Comparison of ENCODE assay signal across 2 cellular contexts in the genomic region with DNA sequence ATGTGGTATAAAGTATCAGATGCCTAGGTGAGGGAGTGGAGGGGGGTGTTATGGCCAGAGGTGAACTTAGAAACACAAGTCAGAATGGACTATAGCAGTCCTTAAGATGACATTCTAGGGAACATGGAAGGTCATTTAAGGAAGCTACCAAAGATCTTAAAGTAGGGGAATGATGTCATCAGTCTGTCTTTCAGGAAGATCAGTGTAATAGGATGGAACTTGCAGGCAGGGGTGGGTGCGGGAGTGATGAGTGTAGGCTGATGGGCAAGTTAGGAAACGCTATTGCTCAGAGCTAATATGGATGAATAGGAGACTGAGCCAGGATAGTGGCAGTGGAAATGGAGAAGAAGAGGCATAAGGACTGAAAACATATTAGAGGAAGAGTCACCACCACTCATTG.
TF ChIP-seq lines count a peak whose summit lies in the region.

No MANE protein-coding gene starts in this region.

TF ChIP-seq in HepG2, 621 proteins besides CTCF, POLR2A, EP300 and RAD21:
- TF ChIP-seq ATF7 (IDR thresholded peaks at IDR 0.05) = peak; percentile 88
- TF ChIP-seq ATF7 (CRISPR knock-in tag; IDR thresholded peaks at IDR 0.05) = no peak
- 0 out of 2 replicates have a peak, but pooled peaks have one; percentile 27 for TF ChIP-seq CREB1 (IDR thresholded peaks at IDR 0.05)
- no peak for TF ChIP-seq CREB1 (CRISPR knock-in tag; IDR thresholded peaks at IDR 0.05)
- TF ChIP-seq JDP2 (CRISPR knock-in tag; IDR thresholded peaks at IDR 0.05; ENCODE audit: borderline replicate concordance) = no peak

TF ChIP-seq in K562, 482 proteins besides CTCF, POLR2A, EP300 and RAD21 (continues in another document):
- TF ChIP-seq MCM2 (IDR thresholded peaks at IDR 0.05; ENCODE audit: low read depth) (no peak), NRF1 (conservative IDR thresholded peaks at IDR 0.05 in 1 of 2, IDR thresholded peaks at IDR 0.05 in 1 of 2) (no peak), ATF1 (CRISPR knock-in tag; IDR thresholded peaks at IDR 0.05) (no peak), ATF1 (tag; IDR thresholded peaks at IDR 0.05) (peak; percentile 35), FOXM1 (IDR thresholded peaks at IDR 0.05; ENCODE audit: low read depth) (no peak), FOXM1 (CRISPR knock-in tag; IDR thresholded peaks at IDR 0.05; ENCODE audit: low read depth) (no peak), ATF3 (IDR thresholded peaks at IDR 0.05) (peak; percentile 90), ATF3 (CRISPR knock-in tag; conservative IDR thresholded peaks at IDR 0.05) (no peak), SRF (CRISPR knock-in tag; IDR thresholded peaks at IDR 0.05) (no peak), HDAC8 (tag; IDR thresholded peaks at IDR 0.05) (no peak), CBX5 (IDR thresholded peaks at IDR 0.05; ENCODE audit: borderline replicate concordance, low read depth) (no peak), TFAP4 (CRISPR knock-in tag; IDR thresholded peaks at IDR 0.05; ENCODE audit: borderline replicate concordance) (no peak), MAZ (CRISPR knock-in tag; conservative IDR thresholded peaks at IDR 0.05 in 1 of 2, IDR thresholded peaks at IDR 0.05 in 1 of 2) (no peak), SREBF1 (IDR thresholded peaks at IDR 0.05; ENCODE audit: borderline replicate concordance, low read depth, low read length) (no peak), RFX7 (CRISPR knock-in tag; IDR thresholded peaks at IDR 0.05) (no peak), SMAD4 (CRISPR knock-in tag; conservative IDR thresholded peaks at IDR 0.05) (no peak), U2AF2 (optimal IDR thresholded peaks at IDR 0.05; ENCODE audit: low read depth, low read length) (no peak), SAP30 (IDR thresholded peaks at IDR 0.05; ENCODE audit: borderline replicate concordance, insufficient read depth, low read depth, low read length, poor library complexity, severe bottlenecking) (no peak), KDM4B (IDR thresholded peaks at IDR 0.05; ENCODE audit: borderline replicate concordance in 2 of 2, low read depth in 1 of 2) (no peak), ZNF766 (CRISPR knock-in tag; conservative IDR thresholded peaks at IDR 0.05) (no peak), CBX2 (IDR thresholded peaks at IDR 0.05; ENCODE audit: insufficient read depth, low read length, poor library complexity, severe bottlenecking) (no peak), ZSCAN32 (CRISPR knock-in tag; IDR thresholded peaks at IDR 0.05) (no peak), ZNF551 (CRISPR knock-in tag; IDR thresholded peaks at IDR 0.05) (no peak), PRPF4 (IDR thresholded peaks at IDR 0.05; ENCODE audit: insufficient read depth, low read depth, low read length, poor library complexity, severe bottlenecking) (no peak), ATF7 (IDR thresholded peaks at IDR 0.05) (peak; percentile 85), ETS1 (conservative IDR thresholded peaks at IDR 0.05; ENCODE audit: control insufficient read depth, low read depth, low read length) (no peak), ZEB2 (IDR thresholded peaks at IDR 0.05) (no peak), POLR2B (IDR thresholded peaks at IDR 0.05; ENCODE audit: low read depth, partially characterized antibody) (no peak), U2AF1 (optimal IDR thresholded peaks at IDR 0.05; ENCODE audit: low read depth, low read length) (no peak), ZNF445 (CRISPR knock-in tag; IDR thresholded peaks at IDR 0.05; ENCODE audit: low read depth) (no peak), ZBTB7A (IDR thresholded peaks at IDR 0.05; ENCODE audit: borderline replicate concordance, control insufficient read depth, low read depth, low read length) (no peak), STAT5A (IDR thresholded peaks at IDR 0.05; ENCODE audit: borderline replicate concordance, low read length) (no peak), ZNF174 (CRISPR knock-in tag; IDR thresholded peaks at IDR 0.05) (no peak), MEIS2 (IDR thresholded peaks at IDR 0.05; ENCODE audit: partially characterized antibody) (no peak), ZNF23 (CRISPR knock-in tag; IDR thresholded peaks at IDR 0.05) (no peak), ESRRA (IDR thresholded peaks at IDR 0.05; ENCODE audit: borderline replicate concordance, low read depth) (peak; percentile 48; the same call in 1 of the 2 replicates), SIN3A (IDR thresholded peaks at IDR 0.05; ENCODE audit: borderline replicate concordance in 2 of 2, control insufficient read depth in 1 of 2, low read depth in 2 of 2, low read length in 2 of 2) (no peak), ZBTB33 (CRISPR knock-in tag; IDR thresholded peaks at IDR 0.05) (no peak), E2F8 (IDR thresholded peaks at IDR 0.05; ENCODE audit: low read depth, partially characterized antibody) (no peak), MTA3 (IDR thresholded peaks at IDR 0.05; ENCODE audit: borderline replicate concordance) (no peak), TRIM28 (IDR thresholded peaks at IDR 0.05) (no peak), NUFIP1 (IDR thresholded peaks at IDR 0.05; ENCODE audit: partially characterized antibody) (no peak), GATA2 (CRISPR knock-in tag; IDR thresholded peaks at IDR 0.05) (no peak), TAF15 (IDR thresholded peaks at IDR 0.05; ENCODE audit: low read depth, low read length) (no peak), CBX8 (IDR thresholded peaks at IDR 0.05; ENCODE audit: borderline replicate concordance, extremely low read depth, low read depth, low read length, poor library complexity, severe bottlenecking) (no peak), JUND (IDR thresholded peaks at IDR 0.05; ENCODE audit: borderline replicate concordance, low read depth, low read length) (peak; percentile 49; the same call in 1 of the 2 replicates), JUND (tag; IDR thresholded peaks at IDR 0.05; ENCODE audit: borderline replicate concordance, low read depth, low read length) (peak; percentile 79), POLR3G (IDR thresholded peaks at IDR 0.05; ENCODE audit: extremely low read depth, insufficient read length, insufficient replicate concordance) (no peak)
- TF ChIP-seq, protein P1, sequence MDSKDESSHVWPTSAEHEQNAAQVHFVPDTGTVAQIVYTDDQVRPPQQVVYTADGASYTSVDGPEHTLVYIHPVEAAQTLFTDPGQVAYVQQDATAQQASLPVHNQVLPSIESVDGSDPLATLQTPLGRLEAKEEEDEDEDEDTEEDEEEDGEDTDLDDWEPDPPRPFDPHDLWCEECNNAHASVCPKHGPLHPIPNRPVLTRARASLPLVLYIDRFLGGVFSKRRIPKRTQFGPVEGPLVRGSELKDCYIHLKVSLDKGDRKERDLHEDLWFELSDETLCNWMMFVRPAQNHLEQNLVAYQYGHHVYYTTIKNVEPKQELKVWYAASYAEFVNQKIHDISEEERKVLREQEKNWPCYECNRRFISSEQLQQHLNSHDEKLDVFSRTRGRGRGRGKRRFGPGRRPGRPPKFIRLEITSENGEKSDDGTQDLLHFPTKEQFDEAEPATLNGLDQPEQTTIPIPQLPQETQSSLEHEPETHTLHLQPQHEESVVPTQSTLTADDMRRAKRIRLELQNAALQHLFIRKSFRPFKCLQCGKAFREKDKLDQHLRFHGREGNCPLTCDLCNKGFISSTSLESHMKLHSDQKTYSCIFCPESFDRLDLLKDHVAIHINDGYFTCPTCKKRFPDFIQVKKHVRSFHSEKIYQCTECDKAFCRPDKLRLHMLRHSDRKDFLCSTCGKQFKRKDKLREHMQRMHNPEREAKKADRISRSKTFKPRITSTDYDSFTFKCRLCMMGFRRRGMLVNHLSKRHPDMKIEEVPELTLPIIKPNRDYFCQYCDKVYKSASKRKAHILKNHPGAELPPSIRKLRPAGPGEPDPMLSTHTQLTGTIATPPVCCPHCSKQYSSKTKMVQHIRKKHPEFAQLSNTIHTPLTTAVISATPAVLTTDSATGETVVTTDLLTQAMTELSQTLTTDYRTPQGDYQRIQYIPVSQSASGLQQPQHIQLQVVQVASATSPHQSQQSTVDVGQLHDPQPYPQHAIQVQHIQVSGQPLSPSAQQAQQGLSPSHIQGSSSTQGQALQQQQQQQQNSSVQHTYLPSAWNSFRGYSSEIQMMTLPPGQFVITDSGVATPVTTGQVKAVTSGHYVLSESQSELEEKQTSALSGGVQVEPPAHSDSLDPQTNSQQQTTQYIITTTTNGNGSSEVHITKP (IDR thresholded peaks at IDR 0.05; ENCODE audit: partially characterized antibody) = no peak
- TF ChIP-seq, protein P2, sequence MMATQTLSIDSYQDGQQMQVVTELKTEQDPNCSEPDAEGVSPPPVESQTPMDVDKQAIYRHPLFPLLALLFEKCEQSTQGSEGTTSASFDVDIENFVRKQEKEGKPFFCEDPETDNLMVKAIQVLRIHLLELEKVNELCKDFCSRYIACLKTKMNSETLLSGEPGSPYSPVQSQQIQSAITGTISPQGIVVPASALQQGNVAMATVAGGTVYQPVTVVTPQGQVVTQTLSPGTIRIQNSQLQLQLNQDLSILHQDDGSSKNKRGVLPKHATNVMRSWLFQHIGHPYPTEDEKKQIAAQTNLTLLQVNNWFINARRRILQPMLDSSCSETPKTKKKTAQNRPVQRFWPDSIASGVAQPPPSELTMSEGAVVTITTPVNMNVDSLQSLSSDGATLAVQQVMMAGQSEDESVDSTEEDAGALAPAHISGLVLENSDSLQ (IDR thresholded peaks at IDR 0.05) = 0 out of 2 replicates have a peak, but pooled peaks have one; percentile 17
- TF ChIP-seq, protein P3, sequence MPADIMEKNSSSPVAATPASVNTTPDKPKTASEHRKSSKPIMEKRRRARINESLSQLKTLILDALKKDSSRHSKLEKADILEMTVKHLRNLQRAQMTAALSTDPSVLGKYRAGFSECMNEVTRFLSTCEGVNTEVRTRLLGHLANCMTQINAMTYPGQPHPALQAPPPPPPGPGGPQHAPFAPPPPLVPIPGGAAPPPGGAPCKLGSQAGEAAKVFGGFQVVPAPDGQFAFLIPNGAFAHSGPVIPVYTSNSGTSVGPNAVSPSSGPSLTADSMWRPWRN (IDR thresholded peaks at IDR 0.05; ENCODE audit: low read depth) = no peak
